In the genomic region with DNA sequence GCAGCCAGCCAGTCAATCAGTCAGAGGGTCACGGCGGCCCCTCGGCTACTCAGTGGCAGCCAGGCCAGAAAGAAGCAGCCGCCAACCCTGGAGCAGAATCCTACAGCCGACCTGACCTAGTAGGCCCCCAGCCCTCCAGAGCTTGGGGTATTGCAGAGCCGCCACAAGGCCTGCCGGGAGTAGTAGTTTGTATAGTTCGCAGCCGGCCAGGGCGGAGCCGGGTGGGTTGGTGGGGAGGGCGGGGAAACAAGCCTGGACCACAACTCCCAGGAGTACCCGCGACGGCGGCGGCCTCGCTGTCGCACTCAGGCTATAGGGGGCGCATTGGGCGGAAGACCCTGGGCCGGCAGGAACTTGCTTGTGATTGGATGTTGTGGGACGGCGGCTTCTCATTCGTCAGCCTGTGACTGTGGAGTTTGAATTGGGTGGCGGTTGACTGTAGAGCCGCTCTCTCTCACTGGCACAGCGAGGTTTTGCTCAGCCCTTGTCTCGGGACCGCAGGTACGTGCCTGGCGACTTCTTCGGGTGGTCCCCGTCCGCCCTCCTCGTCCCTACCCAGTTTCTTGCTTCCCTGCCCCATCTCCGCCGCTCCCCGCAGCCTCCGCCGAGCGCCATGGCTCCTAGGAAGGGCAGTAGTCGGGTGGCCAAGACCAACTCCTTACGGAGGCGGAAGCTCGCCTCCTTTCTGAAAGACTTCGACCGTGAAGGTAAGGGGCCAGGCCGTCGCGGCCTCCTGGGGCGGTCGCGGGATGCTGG, we compare ENCODE assay signal across 1 cellular context.
TF ChIP-seq lines count a peak whose summit lies in the region.

A gene (plus strand): TSS at position 439 of the 756 bp plus-strand sequence. CDS start 175 bp downstream, at position 614.

TF ChIP-seq in GM12878, 131 proteins besides CTCF, POLR2A, EP300 and RAD21 (continued from another document):
- TF ChIP-seq, protein P1, sequence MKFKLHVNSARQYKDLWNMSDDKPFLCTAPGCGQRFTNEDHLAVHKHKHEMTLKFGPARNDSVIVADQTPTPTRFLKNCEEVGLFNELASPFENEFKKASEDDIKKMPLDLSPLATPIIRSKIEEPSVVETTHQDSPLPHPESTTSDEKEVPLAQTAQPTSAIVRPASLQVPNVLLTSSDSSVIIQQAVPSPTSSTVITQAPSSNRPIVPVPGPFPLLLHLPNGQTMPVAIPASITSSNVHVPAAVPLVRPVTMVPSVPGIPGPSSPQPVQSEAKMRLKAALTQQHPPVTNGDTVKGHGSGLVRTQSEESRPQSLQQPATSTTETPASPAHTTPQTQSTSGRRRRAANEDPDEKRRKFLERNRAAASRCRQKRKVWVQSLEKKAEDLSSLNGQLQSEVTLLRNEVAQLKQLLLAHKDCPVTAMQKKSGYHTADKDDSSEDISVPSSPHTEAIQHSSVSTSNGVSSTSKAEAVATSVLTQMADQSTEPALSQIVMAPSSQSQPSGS (IDR thresholded peaks at IDR 0.05; ENCODE audit: low read length), result no peak
- TF ChIP-seq ZNF622 (IDR thresholded peaks at IDR 0.05), result no peak
- TF ChIP-seq ZNF217 (IDR thresholded peaks at IDR 0.05), result no peak
- TF ChIP-seq, protein P2, sequence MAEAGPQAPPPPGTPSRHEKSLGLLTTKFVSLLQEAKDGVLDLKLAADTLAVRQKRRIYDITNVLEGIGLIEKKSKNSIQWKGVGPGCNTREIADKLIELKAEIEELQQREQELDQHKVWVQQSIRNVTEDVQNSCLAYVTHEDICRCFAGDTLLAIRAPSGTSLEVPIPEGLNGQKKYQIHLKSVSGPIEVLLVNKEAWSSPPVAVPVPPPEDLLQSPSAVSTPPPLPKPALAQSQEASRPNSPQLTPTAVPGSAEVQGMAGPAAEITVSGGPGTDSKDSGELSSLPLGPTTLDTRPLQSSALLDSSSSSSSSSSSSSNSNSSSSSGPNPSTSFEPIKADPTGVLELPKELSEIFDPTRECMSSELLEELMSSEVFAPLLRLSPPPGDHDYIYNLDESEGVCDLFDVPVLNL (IDR thresholded peaks at IDR 0.05; ENCODE audit: low read depth, low read length), result peak; percentile 99
- TF ChIP-seq, protein P3, sequence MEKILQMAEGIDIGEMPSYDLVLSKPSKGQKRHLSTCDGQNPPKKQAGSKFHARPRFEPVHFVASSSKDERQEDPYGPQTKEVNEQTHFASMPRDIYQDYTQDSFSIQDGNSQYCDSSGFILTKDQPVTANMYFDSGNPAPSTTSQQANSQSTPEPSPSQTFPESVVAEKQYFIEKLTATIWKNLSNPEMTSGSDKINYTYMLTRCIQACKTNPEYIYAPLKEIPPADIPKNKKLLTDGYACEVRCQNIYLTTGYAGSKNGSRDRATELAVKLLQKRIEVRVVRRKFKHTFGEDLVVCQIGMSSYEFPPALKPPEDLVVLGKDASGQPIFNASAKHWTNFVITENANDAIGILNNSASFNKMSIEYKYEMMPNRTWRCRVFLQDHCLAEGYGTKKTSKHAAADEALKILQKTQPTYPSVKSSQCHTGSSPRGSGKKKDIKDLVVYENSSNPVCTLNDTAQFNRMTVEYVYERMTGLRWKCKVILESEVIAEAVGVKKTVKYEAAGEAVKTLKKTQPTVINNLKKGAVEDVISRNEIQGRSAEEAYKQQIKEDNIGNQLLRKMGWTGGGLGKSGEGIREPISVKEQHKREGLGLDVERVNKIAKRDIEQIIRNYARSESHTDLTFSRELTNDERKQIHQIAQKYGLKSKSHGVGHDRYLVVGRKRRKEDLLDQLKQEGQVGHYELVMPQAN (conservative IDR thresholded peaks at IDR 0.05), result peak; percentile 99
- peak; percentile 91 for TF ChIP-seq SP1 (IDR thresholded peaks at IDR 0.05; ENCODE audit: low read depth, low read length)
- TF ChIP-seq MXI1 (IDR thresholded peaks at IDR 0.05; ENCODE audit: low read depth, low read length), result peak; percentile 96
- TF ChIP-seq, protein P4, sequence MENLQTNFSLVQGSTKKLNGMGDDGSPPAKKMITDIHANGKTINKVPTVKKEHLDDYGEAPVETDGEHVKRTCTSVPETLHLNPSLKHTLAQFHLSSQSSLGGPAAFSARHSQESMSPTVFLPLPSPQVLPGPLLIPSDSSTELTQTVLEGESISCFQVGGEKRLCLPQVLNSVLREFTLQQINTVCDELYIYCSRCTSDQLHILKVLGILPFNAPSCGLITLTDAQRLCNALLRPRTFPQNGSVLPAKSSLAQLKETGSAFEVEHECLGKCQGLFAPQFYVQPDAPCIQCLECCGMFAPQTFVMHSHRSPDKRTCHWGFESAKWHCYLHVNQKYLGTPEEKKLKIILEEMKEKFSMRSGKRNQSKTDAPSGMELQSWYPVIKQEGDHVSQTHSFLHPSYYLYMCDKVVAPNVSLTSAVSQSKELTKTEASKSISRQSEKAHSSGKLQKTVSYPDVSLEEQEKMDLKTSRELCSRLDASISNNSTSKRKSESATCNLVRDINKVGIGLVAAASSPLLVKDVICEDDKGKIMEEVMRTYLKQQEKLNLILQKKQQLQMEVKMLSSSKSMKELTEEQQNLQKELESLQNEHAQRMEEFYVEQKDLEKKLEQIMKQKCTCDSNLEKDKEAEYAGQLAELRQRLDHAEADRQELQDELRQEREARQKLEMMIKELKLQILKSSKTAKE (IDR thresholded peaks at IDR 0.05; ENCODE audit: low read depth, poor library complexity, severe bottlenecking), result no peak
- TF ChIP-seq HDAC2 (IDR thresholded peaks at IDR 0.05), result 0 out of 2 replicates have a peak, but pooled peaks have one; percentile 95
- TF ChIP-seq PAX5 (IDR thresholded peaks at IDR 0.05; ENCODE audit: borderline replicate concordance, low read depth, low read length), result 0 out of 2 replicates have a peak, but pooled peaks have one; percentile 49
- TF ChIP-seq TAF1 (IDR thresholded peaks at IDR 0.05; ENCODE audit: borderline replicate concordance, low read depth, low read length), result 0 out of 2 replicates have a peak, but pooled peaks have one; percentile 17
- peak; percentile 8 for TF ChIP-seq FOS (IDR thresholded peaks at IDR 0.05; ENCODE audit: borderline replicate concordance, extremely low read depth, insufficient read length)
- peak; percentile 93 for TF ChIP-seq HCFC1 (IDR thresholded peaks at IDR 0.05; ENCODE audit: low read length)
- peak; percentile 70 for TF ChIP-seq RFX5 (IDR thresholded peaks at IDR 0.05; ENCODE audit: low read depth, low read length)
- TF ChIP-seq ZNF207 (IDR thresholded peaks at IDR 0.05; ENCODE audit: borderline replicate concordance), result no peak
- TF ChIP-seq FOXK2 (IDR thresholded peaks at IDR 0.05), result peak; percentile 68
- TF ChIP-seq, protein P5, sequence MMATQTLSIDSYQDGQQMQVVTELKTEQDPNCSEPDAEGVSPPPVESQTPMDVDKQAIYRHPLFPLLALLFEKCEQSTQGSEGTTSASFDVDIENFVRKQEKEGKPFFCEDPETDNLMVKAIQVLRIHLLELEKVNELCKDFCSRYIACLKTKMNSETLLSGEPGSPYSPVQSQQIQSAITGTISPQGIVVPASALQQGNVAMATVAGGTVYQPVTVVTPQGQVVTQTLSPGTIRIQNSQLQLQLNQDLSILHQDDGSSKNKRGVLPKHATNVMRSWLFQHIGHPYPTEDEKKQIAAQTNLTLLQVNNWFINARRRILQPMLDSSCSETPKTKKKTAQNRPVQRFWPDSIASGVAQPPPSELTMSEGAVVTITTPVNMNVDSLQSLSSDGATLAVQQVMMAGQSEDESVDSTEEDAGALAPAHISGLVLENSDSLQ (IDR thresholded peaks at IDR 0.05), result peak; percentile 80
- TF ChIP-seq, protein P6, sequence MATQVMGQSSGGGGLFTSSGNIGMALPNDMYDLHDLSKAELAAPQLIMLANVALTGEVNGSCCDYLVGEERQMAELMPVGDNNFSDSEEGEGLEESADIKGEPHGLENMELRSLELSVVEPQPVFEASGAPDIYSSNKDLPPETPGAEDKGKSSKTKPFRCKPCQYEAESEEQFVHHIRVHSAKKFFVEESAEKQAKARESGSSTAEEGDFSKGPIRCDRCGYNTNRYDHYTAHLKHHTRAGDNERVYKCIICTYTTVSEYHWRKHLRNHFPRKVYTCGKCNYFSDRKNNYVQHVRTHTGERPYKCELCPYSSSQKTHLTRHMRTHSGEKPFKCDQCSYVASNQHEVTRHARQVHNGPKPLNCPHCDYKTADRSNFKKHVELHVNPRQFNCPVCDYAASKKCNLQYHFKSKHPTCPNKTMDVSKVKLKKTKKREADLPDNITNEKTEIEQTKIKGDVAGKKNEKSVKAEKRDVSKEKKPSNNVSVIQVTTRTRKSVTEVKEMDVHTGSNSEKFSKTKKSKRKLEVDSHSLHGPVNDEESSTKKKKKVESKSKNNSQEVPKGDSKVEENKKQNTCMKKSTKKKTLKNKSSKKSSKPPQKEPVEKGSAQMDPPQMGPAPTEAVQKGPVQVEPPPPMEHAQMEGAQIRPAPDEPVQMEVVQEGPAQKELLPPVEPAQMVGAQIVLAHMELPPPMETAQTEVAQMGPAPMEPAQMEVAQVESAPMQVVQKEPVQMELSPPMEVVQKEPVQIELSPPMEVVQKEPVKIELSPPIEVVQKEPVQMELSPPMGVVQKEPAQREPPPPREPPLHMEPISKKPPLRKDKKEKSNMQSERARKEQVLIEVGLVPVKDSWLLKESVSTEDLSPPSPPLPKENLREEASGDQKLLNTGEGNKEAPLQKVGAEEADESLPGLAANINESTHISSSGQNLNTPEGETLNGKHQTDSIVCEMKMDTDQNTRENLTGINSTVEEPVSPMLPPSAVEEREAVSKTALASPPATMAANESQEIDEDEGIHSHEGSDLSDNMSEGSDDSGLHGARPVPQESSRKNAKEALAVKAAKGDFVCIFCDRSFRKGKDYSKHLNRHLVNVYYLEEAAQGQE (IDR thresholded peaks at IDR 0.05; ENCODE audit: low read depth, low read length), result no peak
- TF ChIP-seq, protein P7, sequence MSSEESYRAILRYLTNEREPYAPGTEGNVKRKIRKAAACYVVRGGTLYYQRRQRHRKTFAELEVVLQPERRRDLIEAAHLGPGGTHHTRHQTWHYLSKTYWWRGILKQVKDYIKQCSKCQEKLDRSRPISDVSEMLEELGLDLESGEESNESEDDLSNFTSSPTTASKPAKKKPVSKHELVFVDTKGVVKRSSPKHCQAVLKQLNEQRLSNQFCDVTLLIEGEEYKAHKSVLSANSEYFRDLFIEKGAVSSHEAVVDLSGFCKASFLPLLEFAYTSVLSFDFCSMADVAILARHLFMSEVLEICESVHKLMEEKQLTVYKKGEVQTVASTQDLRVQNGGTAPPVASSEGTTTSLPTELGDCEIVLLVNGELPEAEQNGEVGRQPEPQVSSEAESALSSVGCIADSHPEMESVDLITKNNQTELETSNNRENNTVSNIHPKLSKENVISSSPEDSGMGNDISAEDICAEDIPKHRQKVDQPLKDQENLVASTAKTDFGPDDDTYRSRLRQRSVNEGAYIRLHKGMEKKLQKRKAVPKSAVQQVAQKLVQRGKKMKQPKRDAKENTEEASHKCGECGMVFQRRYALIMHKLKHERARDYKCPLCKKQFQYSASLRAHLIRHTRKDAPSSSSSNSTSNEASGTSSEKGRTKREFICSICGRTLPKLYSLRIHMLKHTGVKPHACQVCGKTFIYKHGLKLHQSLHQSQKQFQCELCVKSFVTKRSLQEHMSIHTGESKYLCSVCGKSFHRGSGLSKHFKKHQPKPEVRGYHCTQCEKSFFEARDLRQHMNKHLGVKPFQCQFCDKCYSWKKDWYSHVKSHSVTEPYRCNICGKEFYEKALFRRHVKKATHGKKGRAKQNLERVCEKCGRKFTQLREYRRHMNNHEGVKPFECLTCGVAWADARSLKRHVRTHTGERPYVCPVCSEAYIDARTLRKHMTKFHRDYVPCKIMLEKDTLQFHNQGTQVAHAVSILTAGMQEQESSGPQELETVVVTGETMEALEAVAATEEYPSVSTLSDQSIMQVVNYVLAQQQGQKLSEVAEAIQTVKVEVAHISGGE (CRISPR knock-in tag; IDR thresholded peaks at IDR 0.05), result no peak
- no peak; the same call in 1 of the 2 replicates for TF ChIP-seq YY1 (IDR thresholded peaks at IDR 0.05; ENCODE audit: low read depth, low read length)
- no peak for TF ChIP-seq FOXM1 (IDR thresholded peaks at IDR 0.05; ENCODE audit: low read depth, low read length)
- TF ChIP-seq TARDBP (IDR thresholded peaks at IDR 0.05; ENCODE audit: borderline replicate concordance), result peak; percentile 54; the same call in 1 of the 2 replicates
- TF ChIP-seq CHD1 (IDR thresholded peaks at IDR 0.05; ENCODE audit: low read depth, low read length), result no peak
